Comparison of ENCODE assay signal across 8 cellular contexts in the genomic region with DNA sequence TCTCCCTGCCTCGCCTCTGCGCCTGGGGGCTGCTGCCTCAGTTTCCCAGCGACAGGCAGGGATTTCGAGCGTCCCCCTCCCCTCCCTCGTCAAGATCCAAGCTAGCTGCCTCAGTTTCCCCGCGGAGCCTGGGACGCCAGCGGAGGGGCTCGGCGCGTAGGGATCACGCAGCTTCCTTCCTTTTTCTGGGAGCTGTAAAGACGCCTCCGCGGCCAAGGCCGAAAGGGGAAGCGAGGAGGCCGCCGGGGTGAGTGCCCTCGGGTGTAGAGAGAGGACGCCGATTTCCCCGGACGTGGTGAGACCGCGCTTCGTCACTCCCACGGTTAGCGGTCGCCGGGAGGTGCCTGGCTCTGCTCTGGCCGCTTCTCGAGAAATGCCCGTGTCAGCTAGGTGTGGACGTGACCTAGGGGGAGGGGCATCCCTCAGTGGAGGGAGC. TPM values are rescaled to one million over a fixed set of nuclear protein-coding genes. Genes with fewer than 3 reads are reported as not detected.
DNase-seq lines count a peak whose midpoint lies in the region; ATAC-seq and TF ChIP-seq lines count a peak whose summit lies in the region.

No MANE protein-coding gene starts in this region.

- peaks cover 23% of the 10 kb centered on the region for H3K4me1 Mint-ChIP-seq in Calu3 (ENCODE audit: low read depth, unreplicated experiment)
- peaks cover 27% of the 10 kb centered on the region for H3K4me1 Mint-ChIP-seq in activated naive CD8-positive, alpha-beta T cell treated with anti-CD3 and anti-CD28 coated beads for 36 hours

- no peak for TF ChIP-seq CTCF in Calu3 (IDR thresholded peaks at IDR 0.05; ENCODE audit: unreplicated experiment)

- H3K4me3 Mint-ChIP-seq in Calu3 (ENCODE audit: low read depth, unreplicated experiment), result peak overlapping the region; percentile 71
- H3K4me3 Mint-ChIP-seq in activated naive CD8-positive, alpha-beta T cell treated with anti-CD3 and anti-CD28 coated beads for 36 hours, result peak overlapping the region; percentile 86

- H3K27ac ChIP-seq in skin epidermis, result peak overlapping the region; percentile 28 to 97 (median 88)

- peaks cover 60% of the 10 kb centered on the region for H3K36me3 Mint-ChIP-seq in Calu3 (ENCODE audit: insufficient read depth, unreplicated experiment)
- peaks cover 18% of the 10 kb centered on the region for H3K36me3 Mint-ChIP-seq in activated naive CD8-positive, alpha-beta T cell treated with anti-CD3 and anti-CD28 coated beads for 36 hours

- no peaks in the 10 kb centered on the region for H3K9me3 Mint-ChIP-seq in Calu3 (ENCODE audit: low read depth, unreplicated experiment)
- H3K9me3 Mint-ChIP-seq in activated naive CD8-positive, alpha-beta T cell treated with anti-CD3 and anti-CD28 coated beads for 36 hours, result no peaks in the 10 kb centered on the region

- peak overlapping the region; percentile 24 to 56 (median 42) for H3K4me3 ChIP-seq in skin epidermis

- no peaks in the 10 kb centered on the region for H3K27me3 Mint-ChIP-seq in Calu3 (ENCODE audit: unreplicated experiment)
- H3K27me3 Mint-ChIP-seq in activated naive CD8-positive, alpha-beta T cell treated with anti-CD3 and anti-CD28 coated beads for 36 hours, result no peaks in the 10 kb centered on the region

- H3K27ac Mint-ChIP-seq in Calu3 (ENCODE audit: unreplicated experiment), result peak overlapping the region; percentile 42
- peak overlapping the region; percentile 92 for H3K27ac Mint-ChIP-seq in activated naive CD8-positive, alpha-beta T cell treated with anti-CD3 and anti-CD28 coated beads for 36 hours

- no TSS peak for BruUV-seq in Calu3 (replicated peaks; lab: Mats Ljungman, UMichigan)

- peak; percentile 35 for ATAC-seq in HG02610 (IDR thresholded peaks at IDR 0.05; ENCODE audit: unreplicated experiment)

- intact Hi-C loops in Calu3 (cut with micrococcal nuclease; ENCODE audit: unreplicated experiment), result no loop called here

- CTCF ChIA-PET in Calu3 (lab: Charles Lee), result interaction anchor here (0.6 to 3.7 kb wide), 9 partner anchors 10 to 585 kb away, joined by 3 to 40 read pairs (median 5); a partner anchor contains a TSS

- DNase-seq in Calu3 (no peak), RPMI8226 (peak; percentile 89), hepatic stellate cell (ENCODE audit: low spot score) (peak; percentile 36), NCI-H2081 treated with DMSO at 0.1 percent for 48 hours (lab: John Stamatoyannopoulos, UW) (no peak), DMS79 (lab: John Stamatoyannopoulos, UW) (no peak)
- peak; percentile 78 for DNase-seq in activated naive CD8-positive, alpha-beta T cell treated with anti-CD3 and anti-CD28 coated beads for 36 hours

RNA-seq across cellular contexts. Expression of a gene that starts 0.7 kb away (rescaled TPM):
- total RNA-seq in Calu3 (2022), result 91.0 and 147 TPM in 2 replicates
- 10 to 100 TPM; 33.2 to 33.6 TPM for total RNA-seq in activated naive CD8-positive, alpha-beta T cell treated with anti-CD3 and anti-CD28 coated beads for 36 hours

RNA-seq across cellular contexts. Expression of a gene that starts 16.6 kb away (rescaled TPM):
- 1.6 and 1.7 TPM in 2 replicates for total RNA-seq in Calu3 (2022)
- total RNA-seq in activated naive CD8-positive, alpha-beta T cell treated with anti-CD3 and anti-CD28 coated beads for 36 hours, result under 1 TPM; 0.25 to 0.38 TPM

RNA-seq across cellular contexts. Expression of a gene that starts 18.2 kb away (rescaled TPM):
- 59.2 and 60.4 TPM in 2 replicates for total RNA-seq in Calu3 (2022)
- 100 to 1,000 TPM; 179 to 182 TPM for total RNA-seq in activated naive CD8-positive, alpha-beta T cell treated with anti-CD3 and anti-CD28 coated beads for 36 hours

RNA-seq across cellular contexts. Expression of a gene that starts 19.6 kb away (rescaled TPM):
- 0.61 and 1.3 TPM in 2 replicates for total RNA-seq in Calu3 (2022)
- total RNA-seq in activated naive CD8-positive, alpha-beta T cell treated with anti-CD3 and anti-CD28 coated beads for 36 hours, result 1 to 10 TPM in 1 of 2 experiments, under 1 TPM in 1; 0.95 to 1.0 TPM

RNA-seq across cellular contexts. Expression of a gene that starts 39.1 kb away (rescaled TPM):
- 4.8 and 5.3 TPM in 2 replicates for total RNA-seq in Calu3 (2022)
- 1 to 10 TPM; 7.7 to 7.9 TPM for total RNA-seq in activated naive CD8-positive, alpha-beta T cell treated with anti-CD3 and anti-CD28 coated beads for 36 hours

Comparison
In these comparisons a context has a peak if more than half of its experiments do, and no peak if none do; other contexts are left out.
1. DNase-seq: peak in RPMI8226 (single experiment), activated naive CD8-positive, alpha-beta T cell treated with anti-CD3 and anti-CD28 coated beads for 36 hours (single experiment) and hepatic stellate cell (single experiment); none in Calu3 (single experiment), NCI-H2081 treated with DMSO at 0.1 percent for 48 hours (single experiment) and DMS79 (single experiment).